9 cellular contexts compared by ENCODE assay signal in the genomic region with DNA sequence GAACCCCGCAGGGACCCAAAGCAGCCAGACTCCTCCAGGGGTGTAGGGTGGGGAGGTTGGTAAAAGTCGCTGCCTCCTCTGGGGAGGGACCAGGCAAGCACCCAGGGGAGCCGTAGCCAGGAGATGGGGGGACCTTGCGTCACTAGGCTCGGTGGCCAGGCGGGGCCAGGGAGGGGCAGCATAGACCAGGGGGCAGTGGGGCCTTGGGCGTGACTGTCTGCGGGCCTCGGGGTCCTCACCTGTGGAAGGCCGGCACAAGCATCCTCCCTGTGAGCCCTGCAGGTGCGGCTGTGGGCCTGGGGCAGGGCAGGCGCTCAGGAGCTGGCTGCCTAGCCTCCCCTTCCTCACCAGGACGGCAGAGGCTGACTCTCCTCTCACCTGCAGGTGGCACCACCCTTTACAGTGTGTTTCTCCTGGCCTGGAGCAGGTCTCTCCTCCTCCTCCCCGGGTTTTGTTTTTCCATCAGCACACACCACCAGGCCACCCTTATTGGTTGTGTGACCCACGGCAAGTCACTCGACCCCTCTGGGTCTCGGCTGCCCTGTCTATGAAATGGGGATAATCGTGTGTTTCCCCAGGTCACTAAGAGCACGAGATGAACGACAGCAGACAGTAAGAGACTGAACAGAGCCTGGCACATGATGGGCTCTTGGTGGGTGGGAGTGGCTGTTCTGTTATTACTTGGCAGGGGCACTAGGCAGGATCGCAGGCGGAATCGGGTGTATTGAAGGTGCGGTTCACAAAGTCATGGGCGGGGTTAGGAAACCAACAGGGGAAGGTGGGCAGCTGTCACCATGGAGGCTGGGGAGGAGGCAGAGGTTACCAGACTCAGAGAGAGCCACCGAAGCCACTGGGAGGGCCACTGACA. TPM values are rescaled to one million over a fixed set of nuclear protein-coding genes. Genes with fewer than 3 reads are reported as not detected.
DNase-seq lines count a peak whose midpoint lies in the region; ATAC-seq and TF ChIP-seq lines count a peak whose summit lies in the region.
"Had no signal": no experiment of that assay in that cellular context is flagged by ENCODE, and none has a peak within 500 bp of the region (broad histone marks: within the 10 kb centered on the region; RNA-seq: fewer than 3 reads in every experiment).

No MANE protein-coding gene starts in this region.

- no peaks in the 10 kb centered on the region for H3K9me3 Mint-ChIP-seq in activated T-cell treated with anti-CD3 and anti-CD28 coated beads, Interleukin-2, amount 50 U/mL, for 24 hours

- H3K18ac ChIP-seq in mesendoderm (ENCODE audit: low read length), result no peak overlapping the region

- no peak overlapping the region for H4K5ac ChIP-seq in mesendoderm (ENCODE audit: low read length)

- no peak overlapping the region for H3K4ac ChIP-seq in mesendoderm (ENCODE audit: low read depth, low read length)

- H4K8ac ChIP-seq in mesendoderm (ENCODE audit: low read depth, low read length), result no peak overlapping the region

- no peak overlapping the region for H2BK120ac ChIP-seq in mesendoderm (ENCODE audit: low read depth, low read length)

- no peaks in the 10 kb centered on the region for H3K36me3 Mint-ChIP-seq in activated T-cell treated with anti-CD3 and anti-CD28 coated beads, Interleukin-2, amount 50 U/mL, for 24 hours (ENCODE audit: low read depth)

- H3K9me3 ChIP-seq in ascending aorta, result no peaks in the 10 kb centered on the region

- WGBS in mesendoderm (ENCODE audit: extremely low coverage, insufficient coverage, low lambda C conversion rate), result no CpG with 5 or more reads among the region's 26 CpGs

- DNase-seq in GM06990 (ENCODE audit: extremely low read depth, insufficient read length) (no peak), HuH-7.5 (ENCODE audit: low spot score) (peak; percentile 58), astrocyte of the cerebellum (ENCODE audit: low read depth) (no peak), mesendoderm (peak; percentile 79), SIG-M5 treated with dmso at 0.1 percent for 504 hours (lab: John Stamatoyannopoulos, UW; ENCODE audit: unreplicated experiment) (no peak), ascending aorta (ENCODE audit: low spot score in 2 of 2) (no peak)
- no peak for DNase-seq in activated T-cell treated with anti-CD3 and anti-CD28 coated beads, Interleukin-2, amount 50 U/mL, for 24 hours
- DNase-seq: effector CD4-positive, alpha-beta T cell had no signal

- H3K56ac ChIP-seq in mesendoderm (ENCODE audit: low read length), result no peak overlapping the region

- intact Hi-C loops in ascending aorta (cut with DNase I), result no loop called here

- ATAC-seq in GM19397 (IDR thresholded peaks at IDR 0.05; ENCODE audit: unreplicated experiment), result no peak

- H3K36me3 ChIP-seq in GM06990 (ENCODE audit: control insufficient read depth, insufficient read depth, low read length) (no peaks in the 10 kb centered on the region), mesendoderm (ENCODE audit: control insufficient read depth, insufficient read depth, low read length) (no peaks in the 10 kb centered on the region), ascending aorta (no peaks in the 10 kb centered on the region)

- peaks cover 3% of the 10 kb centered on the region for H3K4me1 Mint-ChIP-seq in activated T-cell treated with anti-CD3 and anti-CD28 coated beads, Interleukin-2, amount 50 U/mL, for 24 hours (ENCODE audit: low read depth)

- H3K27me3 ChIP-seq in GM06990 (replicated peaks; ENCODE audit: control insufficient read depth, insufficient read depth, low read length) (no peaks in the 10 kb centered on the region; the same call in none of the 2 replicates), mesendoderm (ENCODE audit: insufficient read depth, low read length, poor library complexity) (no peaks in the 10 kb centered on the region), ascending aorta (no peaks in the 10 kb centered on the region)

- H2AK5ac ChIP-seq in mesendoderm (ENCODE audit: low read length), result no peak overlapping the region

- no peak overlapping the region for H2BK5ac ChIP-seq in mesendoderm (ENCODE audit: low read length)

- H3K79me1 ChIP-seq in mesendoderm (ENCODE audit: low read length), result no peaks in the 10 kb centered on the region

- H3K27ac ChIP-seq in mesendoderm (ENCODE audit: low read depth, low read length), result no peak overlapping the region
- H3K27ac ChIP-seq in ascending aorta, result no peak overlapping the region

- in situ Hi-C loops in astrocyte of the cerebellum (cut with HindIII; ENCODE audit: low sequenced_read_pairs), result no loop called here

- no peak overlapping the region for H3K27ac Mint-ChIP-seq in activated T-cell treated with anti-CD3 and anti-CD28 coated beads, Interleukin-2, amount 50 U/mL, for 24 hours

- H2BK15ac ChIP-seq in mesendoderm (replicated peaks; ENCODE audit: low read depth), result no peak overlapping the region

- H3K79me2 ChIP-seq in mesendoderm (ENCODE audit: control insufficient read depth, insufficient read depth, low read length), result no peaks in the 10 kb centered on the region

- no peak overlapping the region for H3K4me3 ChIP-seq in GM06990 (replicated peaks; ENCODE audit: low read depth, low read length)
- no peak overlapping the region for H3K4me3 ChIP-seq in astrocyte of the cerebellum (ENCODE audit: low read depth, low read length)
- H3K4me3 ChIP-seq in mesendoderm (ENCODE audit: low read length), result no peak overlapping the region
- no peak overlapping the region for H3K4me3 ChIP-seq in ascending aorta

- H3K27me3 Mint-ChIP-seq in activated T-cell treated with anti-CD3 and anti-CD28 coated beads, Interleukin-2, amount 50 U/mL, for 24 hours, result no peaks in the 10 kb centered on the region

- no peak overlapping the region for H3K9ac ChIP-seq in mesendoderm (ENCODE audit: low read length)

- no peak overlapping the region for H3K23ac ChIP-seq in mesendoderm (ENCODE audit: low read length)

- no peak overlapping the region for H3K4me3 Mint-ChIP-seq in activated T-cell treated with anti-CD3 and anti-CD28 coated beads, Interleukin-2, amount 50 U/mL, for 24 hours

- no peak overlapping the region for H3K4me2 ChIP-seq in mesendoderm (ENCODE audit: low read length)

- TF ChIP-seq CTCF in GM06990 (IDR thresholded peaks at IDR 0.05; ENCODE audit: insufficient read depth, low read length, poor library complexity, severe bottlenecking), result peak; percentile 44
- TF ChIP-seq CTCF in astrocyte of the cerebellum (IDR thresholded peaks at IDR 0.05; ENCODE audit: low read depth, low read length, missing control alignments), result peak; percentile 41
- no peak for TF ChIP-seq CTCF in ascending aorta (IDR thresholded peaks at IDR 0.05)

- no peaks in the 10 kb centered on the region for H3K4me1 ChIP-seq in mesendoderm (ENCODE audit: control insufficient read depth, low read depth, low read length)
- H3K4me1 ChIP-seq in ascending aorta, result no peaks in the 10 kb centered on the region

RNA-seq across cellular contexts. Expression of a gene that starts 52.7 kb away (rescaled TPM):
- polyA plus RNA-seq in mesendoderm (2013, experiment 1 of 2), result 0.03 TPM
- polyA plus RNA-seq in mesendoderm (2013, experiment 2 of 2), result 0.03 TPM
- total RNA-seq in ascending aorta, result 10.3 TPM

Comparison
In these comparisons a context has a peak if more than half of its experiments do, and no peak if none do; other contexts are left out.
1. DNase-seq: peak in HuH-7.5 (single experiment) and mesendoderm (single experiment); none in GM06990 (single experiment), astrocyte of the cerebellum (single experiment), activated T-cell treated with anti-CD3 and anti-CD28 coated beads, Interleukin-2, amount 50 U/mL, for 24 hours (single experiment), SIG-M5 treated with dmso at 0.1 percent for 504 hours (single experiment) and ascending aorta (0 of 2).
2. CTCF ChIP-seq: peak in GM06990 (single experiment) and astrocyte of the cerebellum (single experiment); none in ascending aorta (0 of 3).